Comparison of ENCODE assay signal across 9 cellular contexts in the genomic region with DNA sequence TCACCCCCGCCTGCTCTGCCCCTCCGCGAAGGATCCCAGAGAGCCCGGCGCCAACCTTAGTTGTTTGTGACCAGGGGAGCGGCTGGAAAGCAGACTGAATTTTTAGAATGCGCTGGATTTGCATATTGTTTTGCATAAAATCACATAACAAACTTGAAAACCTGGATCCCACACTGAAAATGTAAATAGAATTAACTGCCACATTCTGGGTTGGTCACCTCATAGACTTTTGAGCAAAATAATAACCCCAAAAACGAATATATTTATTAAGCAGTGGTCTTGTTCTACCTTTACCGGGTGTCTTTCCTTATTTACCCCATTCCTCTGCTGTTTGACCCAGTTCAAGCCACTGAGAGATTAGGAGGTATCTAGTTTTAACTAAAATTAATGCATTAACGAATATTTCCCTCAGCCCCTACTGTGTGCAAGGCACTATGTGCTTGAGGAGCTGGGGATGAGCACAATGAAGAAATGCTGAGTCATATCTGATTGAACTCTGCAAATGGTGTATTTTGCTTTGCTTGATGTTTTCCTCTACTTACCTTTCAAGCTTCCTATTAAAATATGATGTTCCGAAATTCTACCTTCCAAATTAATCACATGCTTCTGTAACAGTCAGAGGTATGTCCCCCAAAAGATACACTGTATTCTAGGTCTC. TPM values are rescaled to one million over a fixed set of nuclear protein-coding genes. Genes with fewer than 3 reads are reported as not detected.
DNase-seq lines count a peak whose midpoint lies in the region; ATAC-seq, FAIRE-seq and TF ChIP-seq lines count a peak whose summit lies in the region.
"Had no signal": no experiment of that assay in that cellular context is flagged by ENCODE, and none has a peak within 500 bp of the region (broad histone marks: within the 10 kb centered on the region; RNA-seq: fewer than 3 reads in every experiment).

No MANE protein-coding gene starts in this region.

- H3K4me1 ChIP-seq in duodenal mucosa (ENCODE audit: control insufficient read depth in 1 of 2, insufficient read depth in 2 of 2, low read length in 2 of 2) (peaks cover 15 to 24% of the 10 kb centered on the region in 2 donors), neuron (ENCODE audit: insufficient read depth, low read length) (peaks cover 7% of the 10 kb centered on the region)

- no peaks in the 10 kb centered on the region for H3K9me3 ChIP-seq in duodenal mucosa (ENCODE audit: control insufficient read depth in 1 of 2, low read length in 2 of 2)
- H3K9me3 ChIP-seq in neuron (ENCODE audit: low read length) = peaks cover 4% of the 10 kb centered on the region

- DNase-seq in D721Med (ENCODE audit: insufficient read length, low spot score) = no peak
- peak; percentile 71 for DNase-seq in NCI-H1694 (lab: John Stamatoyannopoulos, UW)
- no peak for DNase-seq in UCSD-AML1 (lab: John Stamatoyannopoulos, UW; ENCODE audit: unreplicated experiment)
- no peak for DNase-seq in sciatic nerve (ENCODE audit: low spot score)
- no peak for DNase-seq in SIG-M5 treated with dmso at 0.1 percent for 504 hours (lab: John Stamatoyannopoulos, UW; ENCODE audit: unreplicated experiment)
- no peak for DNase-seq in iPS-NIHi11 (ENCODE audit: low spot score)

- H3K4me3 ChIP-seq in duodenal mucosa (ENCODE audit: low read depth in 1 of 2, low read length in 2 of 2) = peak overlapping the region; percentile 40 to 66
- H3K4me3 ChIP-seq in neuron (ENCODE audit: low read length) = peak overlapping the region; percentile 43

- H2AFZ ChIP-seq in neuron (ENCODE audit: low read depth, low read length) = peak overlapping the region; percentile 20

- H3K27ac ChIP-seq in duodenal mucosa (ENCODE audit: low read depth, low read length) = peak overlapping the region; percentile 27

- FAIRE-seq in D721Med (lab: Jason Lieb, UNC) = peak; percentile 46
- FAIRE-seq: small intestine had no signal

- peak overlapping the region in 1 of 2 donors; percentile 43 for H3K9ac ChIP-seq in duodenal mucosa (ENCODE audit: low read depth in 1 of 2, low read length in 2 of 2)

- TF ChIP-seq CTCF in D721Med (IDR thresholded peaks at IDR 0.05; ENCODE audit: insufficient read depth, missing control alignments) = no peak

- H3K36me3 ChIP-seq in duodenal mucosa (ENCODE audit: control insufficient read depth in 1 of 2, insufficient read depth in 2 of 2, low read length in 2 of 2) = no peaks in the 10 kb centered on the region
- H3K36me3 ChIP-seq in neuron (ENCODE audit: insufficient read depth, low read length) = no peaks in the 10 kb centered on the region

- no peaks in the 10 kb centered on the region for H3K27me3 ChIP-seq in duodenal mucosa (ENCODE audit: control insufficient read depth in 1 of 2, insufficient read depth in 2 of 2, low read length in 2 of 2)
- H3K27me3 ChIP-seq in neuron (ENCODE audit: insufficient read depth, low read length) = peaks cover 42% of the 10 kb centered on the region

- intact Hi-C loops in sciatic nerve (cut with DNase I) = no loop called here

- no peak for ATAC-seq in sciatic nerve

RNA-seq across cellular contexts. Expression of a gene that starts 0.4 kb away (rescaled TPM):
- 10.9 TPM for total RNA-seq in sciatic nerve
